In genomic region chr9:91953723-91954122, GRCh38 we compare ENCODE assay signal across 19 cellular contexts. TPM values are rescaled to one million over a fixed set of nuclear protein-coding genes. Genes with fewer than 3 reads are reported as not detected.
"Had no signal": no experiment of that assay in that cellular context is flagged by ENCODE, and none has a peak within 500 bp of the region (broad histone marks: within the 10 kb centered on the region; RNA-seq: fewer than 3 reads in every experiment).

No MANE protein-coding gene starts in this region.

- H3K4me3 ChIP-seq: gastroesophageal sphincter, tibial artery, uterus had no signal

- ATAC-seq: activated CD8-positive, alpha-beta T cell treated with anti-CD3 and anti-CD28 coated beads for 36 hours; activated T-cell treated with anti-CD3 and anti-CD28 coated beads, Interleukin-2, amount 50 U/mL, for 4 hours; gastroesophageal sphincter; left lobe of liver; stimulated activated naive B cell treated with anti-CD40 and anti-IgM and Interleukin-4, amounts not matched to agents 10 μg/mL and 1 μg/mL and 100 μg/mL, for 72 hours; WTC11 had no signal

- H3K27me3 ChIP-seq: uterus had no signal

- DNase-seq: activated CD4-positive, alpha-beta T cell treated with anti-CD3 and anti-CD28 coated beads for 4 hours; activated CD8-positive, alpha-beta T cell treated with anti-CD3 and anti-CD28 coated beads for 36 hours; activated effector memory CD4-positive, alpha-beta T cell treated with Interleukin-2 at 50 U/mL for 16 hours; activated naive CD4-positive, alpha-beta T cell treated with anti-CD3 and anti-CD28 coated beads, Interleukin-2, amount 50 U/mL, for 16 hours; activated T-cell treated with anti-CD3 and anti-CD28 coated beads, Interleukin-2, amount 50 U/mL, for 4 hours; erythroblast; naive B cell; stimulated activated CD4-positive, alpha-beta T cell treated with anti-CD3 and anti-CD28 coated beads, Interleukin-12 subunit alpha, Interleukin-12 subunit beta, amount 100 ng/mL, for 4 hours; stimulated activated naive B cell treated with anti-CD40 and anti-IgM and Interleukin-4, amounts not matched to agents 10 μg/mL and 1 μg/mL and 100 μg/mL, for 72 hours; tibial artery; uterus had no signal

- H3K9me3 Mint-ChIP-seq: activated CD8-positive, alpha-beta T cell treated with anti-CD3 and anti-CD28 coated beads for 36 hours; stimulated activated naive B cell treated with anti-CD40 and anti-IgM and Interleukin-4, amounts not matched to agents 10 μg/mL and 1 μg/mL and 100 μg/mL, for 72 hours; WTC11 had no signal

- H3K9me3 ChIP-seq: uterus had no signal

- H2AFZ ChIP-seq: parathyroid adenoma had no signal

- H3K36me3 Mint-ChIP-seq: stimulated activated naive B cell treated with anti-CD40 and anti-IgM and Interleukin-4, amounts not matched to agents 10 μg/mL and 1 μg/mL and 100 μg/mL, for 72 hours; WTC11 had no signal

- FAIRE-seq: keratinocyte, TTC549 had no signal

- H3K9ac ChIP-seq: parathyroid adenoma had no signal

- H3K79me2 ChIP-seq: parathyroid adenoma had no signal

- H3K36me3 ChIP-seq: gastroesophageal sphincter, tibial artery, uterus had no signal

- H3K27ac Mint-ChIP-seq: activated CD8-positive, alpha-beta T cell treated with anti-CD3 and anti-CD28 coated beads for 36 hours; naive B cell; stimulated activated naive B cell treated with anti-CD40 and anti-IgM and Interleukin-4, amounts not matched to agents 10 μg/mL and 1 μg/mL and 100 μg/mL, for 72 hours; WTC11 had no signal

- H3K27ac ChIP-seq: gastroesophageal sphincter, parathyroid adenoma, tibial artery, uterus had no signal

- H3K4me1 ChIP-seq: parathyroid adenoma, uterus had no signal

- H3K4me3 Mint-ChIP-seq: activated CD8-positive, alpha-beta T cell treated with anti-CD3 and anti-CD28 coated beads for 36 hours; activated T-cell treated with anti-CD3 and anti-CD28 coated beads, Interleukin-2, amount 50 U/mL, for 4 hours; stimulated activated naive B cell treated with anti-CD40 and anti-IgM and Interleukin-4, amounts not matched to agents 10 μg/mL and 1 μg/mL and 100 μg/mL, for 72 hours; WTC11 had no signal

RNA-seq across cellular contexts. Expression of gene ROR2, which starts 3.7 kb away (rescaled TPM):
- total RNA-seq: activated CD8-positive, alpha-beta T cell treated with anti-CD3 and anti-CD28 coated beads for 36 hours; dermis microvascular lymphatic vessel endothelial cell; mononuclear cell had no signal
